In the genomic region with DNA sequence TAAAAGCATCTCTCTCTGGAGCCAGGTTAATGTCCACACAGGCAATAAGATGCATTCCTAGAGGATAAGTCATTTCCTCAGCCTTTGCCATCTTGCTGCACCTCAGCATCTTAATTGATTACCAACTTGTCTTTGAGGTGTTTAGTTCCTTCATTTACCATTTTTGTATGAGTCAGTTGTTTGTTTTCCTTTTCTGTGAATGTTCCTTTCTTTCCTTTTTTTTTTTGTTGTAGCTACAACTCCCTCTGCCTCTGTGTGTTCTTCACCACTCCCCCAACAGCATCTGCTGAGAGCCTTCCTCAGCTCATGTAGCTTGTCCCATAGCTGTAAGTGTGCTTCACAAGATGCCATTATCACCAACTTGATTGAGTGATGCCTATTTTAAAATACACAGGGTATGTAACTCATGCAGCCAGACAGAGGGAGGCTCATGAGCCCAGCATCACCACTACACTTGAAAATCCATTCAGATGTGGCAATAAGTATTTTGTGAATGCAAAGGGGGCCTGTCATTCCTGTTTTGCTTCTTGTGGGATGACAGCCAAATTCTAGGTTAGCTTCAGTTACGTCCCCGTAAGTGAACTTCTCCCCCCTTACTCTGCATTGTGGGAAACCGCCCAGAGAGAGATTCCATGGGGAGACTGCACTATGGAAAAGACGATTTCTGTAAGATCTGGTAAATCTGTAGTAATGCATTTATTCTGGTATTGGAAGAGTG, we compare ENCODE assay signal across 12 cellular contexts.
DNase-seq lines count a peak whose midpoint lies in the region; ATAC-seq, FAIRE-seq and TF ChIP-seq lines count a peak whose summit lies in the region.
"Had no signal": no experiment of that assay in that cellular context is flagged by ENCODE, and none has a peak within 500 bp of the region (broad histone marks: within the 10 kb centered on the region; RNA-seq: fewer than 3 reads in every experiment).

No MANE protein-coding gene starts in this region.

- no peaks in the 10 kb centered on the region for H3K9me1 ChIP-seq in keratinocyte (ENCODE audit: control insufficient read depth, extremely low read depth, insufficient read depth, low read length)

- FAIRE-seq in keratinocyte (lab: Jason Lieb, UNC), result peak; percentile 78

- H3K4me1 ChIP-seq in keratinocyte (ENCODE audit: control insufficient read depth, extremely low read depth, insufficient read depth, low read length) (peaks cover 16% of the 10 kb centered on the region), HAP-1 (no peaks in the 10 kb centered on the region)
- H3K4me1 ChIP-seq: parathyroid adenoma had no signal

- H4K20me1 ChIP-seq in keratinocyte (ENCODE audit: control insufficient read depth, extremely low read depth, insufficient read depth, low read length), result no peaks in the 10 kb centered on the region

- no peaks in the 10 kb centered on the region for H3K9me3 ChIP-seq in keratinocyte (ENCODE audit: control insufficient read depth, low read depth, low read length)
- H3K9me3 ChIP-seq in HAP-1, result no peaks in the 10 kb centered on the region

- dilution Hi-C loops in keratinocyte (cut with MboI; ENCODE audit: extremely low pct_ligation_motif_present, low sequenced_read_pairs), result no loop called here

- H3K27ac ChIP-seq in keratinocyte (ENCODE audit: control insufficient read depth, insufficient read depth, low read length), result no peak overlapping the region
- H3K27ac ChIP-seq: parathyroid adenoma had no signal

- no peak for TF ChIP-seq CTCF in keratinocyte (optimal IDR thresholded peaks at IDR 0.05 in 1 of 3, IDR thresholded peaks at IDR 0.05 in 1 of 3, conservative IDR thresholded peaks at IDR 0.05 in 1 of 3; ENCODE audit: extremely low read depth in 1 of 3, insufficient read depth in 2 of 3, low read length in 3 of 3)

- H2AFZ ChIP-seq in keratinocyte (ENCODE audit: control insufficient read depth, low read length), result peak overlapping the region; percentile 7
- H2AFZ ChIP-seq: parathyroid adenoma had no signal

- H3K36me3 ChIP-seq in keratinocyte (ENCODE audit: control insufficient read depth in 2 of 2, extremely low read depth in 1 of 2, insufficient read depth in 2 of 2, low read length in 2 of 2) (no peaks in the 10 kb centered on the region), HAP-1 (replicated peaks) (no peaks in the 10 kb centered on the region)

- H3K27me3 ChIP-seq in keratinocyte (ENCODE audit: control insufficient read depth, extremely low read depth, insufficient read depth, low read length) (no peaks in the 10 kb centered on the region), HAP-1 (ENCODE audit: low read depth) (no peaks in the 10 kb centered on the region)

- H3K9ac ChIP-seq in keratinocyte (ENCODE audit: control insufficient read depth, extremely low read depth, insufficient read depth, low read length), result no peak overlapping the region
- H3K9ac ChIP-seq: parathyroid adenoma had no signal

- peak; percentile 16 for DNase-seq in Ammon's horn (ENCODE audit: low spot score)
- peak; percentile 67 for DNase-seq in HT1080 (ENCODE audit: low read depth)
- peak; percentile 61 for DNase-seq in astrocyte of the hippocampus (ENCODE audit: low read depth, low spot score)
- peak; percentile 9 for DNase-seq in keratinocyte (ENCODE audit: low read depth, low spot score)
- DNase-seq in COR-L47 (lab: John Stamatoyannopoulos, UW), result no peak
- no peak for DNase-seq in HAP-1 (ENCODE audit: low spot score in 2 of 2)
- DNase-seq: C1 segment of cervical spinal cord; RPMI8226; stimulated activated CD4-positive, alpha-beta T cell treated with anti-CD3 and anti-CD28 coated beads, Interleukin-4, amount 100 ng/mL, for 4 hours had no signal

- no peaks in the 10 kb centered on the region for H3K79me2 ChIP-seq in keratinocyte (ENCODE audit: control insufficient read depth, insufficient read depth, low read length)
- H3K79me2 ChIP-seq: parathyroid adenoma had no signal

- H3K4me3 ChIP-seq in keratinocyte (ENCODE audit: control insufficient read depth in 2 of 3, extremely low read depth in 1 of 3, insufficient read depth in 2 of 3, low read depth in 1 of 3, low read length in 3 of 3), result peak overlapping the region in 1 of 3 experiments; percentile 3
- no peak overlapping the region for H3K4me3 ChIP-seq in HAP-1

- ATAC-seq in GM18867 (IDR thresholded peaks at IDR 0.05; ENCODE audit: unreplicated experiment), result no peak
- no peak for ATAC-seq in GM19463 (IDR thresholded peaks at IDR 0.05; ENCODE audit: unreplicated experiment)

- peak overlapping the region; percentile 9 for H3K4me2 ChIP-seq in keratinocyte (ENCODE audit: control insufficient read depth, extremely low read depth, insufficient read depth, low read depth, low read length)

- in situ Hi-C loops in HAP-1 (cut with MboI; ENCODE audit: low sequenced_read_pairs), result no loop called here

Comparison
In these comparisons a context has a peak if more than half of its experiments do, and no peak if none do; other contexts are left out.
1. DNase-seq: peak in Ammon's horn (single experiment), HT1080 (single experiment), astrocyte of the hippocampus (single experiment) and keratinocyte (single experiment); none in COR-L47 (single experiment) and HAP-1 (0 of 2).